In genomic region chr4:26721685-26722084, GRCh38 we compare ENCODE assay signal across 29 cellular contexts.
"Had no signal": no experiment of that assay in that cellular context is flagged by ENCODE, and none has a peak within 500 bp of the region (broad histone marks: within the 10 kb centered on the region; RNA-seq: fewer than 3 reads in every experiment).

No MANE protein-coding gene starts in this region.

- H3K4me1 ChIP-seq: stomach, suprapubic skin, testis, thyroid gland, tibial artery, tibial nerve, transverse colon, upper lobe of left lung, upper lobe of right lung, uterus, vagina had no signal

- H3K4me3 Mint-ChIP-seq: stimulated activated effector memory CD8-positive, alpha-beta T cell treated with anti-CD3 and anti-CD28 coated beads, Interleukin-12 subunit alpha, Interleukin-12 subunit beta, amount 100 ng/mL, for 72 hours; stimulated activated memory B cell treated with anti-CD40 and anti-IgM and Interleukin-4, amounts not matched to agents 10 μg/mL and 1 μg/mL and 100 μg/mL, for 72 hours; stimulated activated naive B cell treated with anti-CD40 and anti-IgM and Interleukin-4, amounts not matched to agents 10 μg/mL and 1 μg/mL and 100 μg/mL, for 72 hours; stimulated activated naive CD8-positive, alpha-beta T cell treated with anti-CD3 and anti-CD28 coated beads, Interleukin-15, amount 100 ng/mL, for 72 hours; stimulated activated naive CD8-positive, alpha-beta T cell treated with anti-CD3 and anti-CD28 coated beads, Interleukin-15, Interleukin-2, amounts not matched to agents 100 ng/mL and 50 ng/mL, for 24 hours; type B pancreatic cell had no signal

- DNase-seq: stimulated activated CD4-positive, alpha-beta T cell treated with anti-CD3 and anti-CD28 coated beads, Interleukin-2, amount 100 ng/mL, for 48 hours; stimulated activated CD4-positive, alpha-beta T cell treated with anti-CD3 and anti-CD28 coated beads, Interleukin-4, amount 100 ng/mL, for 1 hour; stimulated activated CD4-positive, alpha-beta T cell treated with anti-CD3 and anti-CD28 coated beads, Interleukin-4, amount 100 ng/mL, for 24 hours; stimulated activated CD4-positive, alpha-beta T cell treated with anti-CD3 and anti-CD28 coated beads, Interleukin-4, amount 100 ng/mL, for 4 hours; stimulated activated CD8-positive, alpha-beta memory T cell treated with anti-CD3 and anti-CD28 coated beads, Interleukin-4, amount 100 ng/mL, for 48 hours; stimulated activated naive B cell treated with anti-CD40 and anti-IgM and Interleukin-4, amounts not matched to agents 10 μg/mL and 1 μg/mL and 100 μg/mL, for 72 hours; stimulated activated naive CD4-positive, alpha-beta T cell; stimulated activated naive CD4-positive, alpha-beta T cell treated with Interleukin-2 at 50 U/mL for 16 hours; stimulated activated naive CD8-positive, alpha-beta T cell treated with anti-CD3 and anti-CD28 coated beads, Interleukin-15, amount 100 ng/mL, for 72 hours; stimulated activated naive CD8-positive, alpha-beta T cell treated with anti-CD3 and anti-CD28 coated beads, Interleukin-15, Interleukin-2, amounts not matched to agents 100 U/mL and 50 U/mL, for 24 hours; stomach; substantia nigra; testis; thyroid gland; tibial artery; transverse colon; trophoblast cell; upper lobe of left lung; upper lobe of right lung; uterus had no signal

- H3K27ac Mint-ChIP-seq: stimulated activated effector memory CD8-positive, alpha-beta T cell treated with anti-CD3 and anti-CD28 coated beads, Interleukin-12 subunit alpha, Interleukin-12 subunit beta, amount 100 ng/mL, for 72 hours; stimulated activated memory B cell treated with anti-CD40 and anti-IgM and Interleukin-4, amounts not matched to agents 10 μg/mL and 1 μg/mL and 100 μg/mL, for 72 hours; stimulated activated naive B cell treated with anti-CD40 and anti-IgM and Interleukin-4, amounts not matched to agents 10 μg/mL and 1 μg/mL and 100 μg/mL, for 72 hours; stimulated activated naive CD8-positive, alpha-beta T cell treated with anti-CD3 and anti-CD28 coated beads, Interleukin-15, amount 100 ng/mL, for 72 hours; stimulated activated naive CD8-positive, alpha-beta T cell treated with anti-CD3 and anti-CD28 coated beads, Interleukin-15, Interleukin-2, amounts not matched to agents 100 ng/mL and 50 ng/mL, for 24 hours; type B pancreatic cell had no signal

- H3K4me3 ChIP-seq: stomach, suprapubic skin, testis, thoracic aorta, thyroid gland, tibial artery, tibial nerve, transverse colon, upper lobe of left lung, upper lobe of right lung, uterus, vagina had no signal

- H3K36me3 ChIP-seq: suprapubic skin, thoracic aorta, thyroid gland, transverse colon, upper lobe of right lung, uterus had no signal

- H3K9me3 Mint-ChIP-seq: stimulated activated effector memory CD8-positive, alpha-beta T cell treated with anti-CD3 and anti-CD28 coated beads, Interleukin-12 subunit alpha, Interleukin-12 subunit beta, amount 100 ng/mL, for 72 hours; stimulated activated memory B cell treated with anti-CD40 and anti-IgM and Interleukin-4, amounts not matched to agents 10 μg/mL and 1 μg/mL and 100 μg/mL, for 72 hours; stimulated activated naive B cell treated with anti-CD40 and anti-IgM and Interleukin-4, amounts not matched to agents 10 μg/mL and 1 μg/mL and 100 μg/mL, for 72 hours; stimulated activated naive CD8-positive, alpha-beta T cell treated with anti-CD3 and anti-CD28 coated beads, Interleukin-15, amount 100 ng/mL, for 72 hours; stimulated activated naive CD8-positive, alpha-beta T cell treated with anti-CD3 and anti-CD28 coated beads, Interleukin-15, Interleukin-2, amounts not matched to agents 100 ng/mL and 50 ng/mL, for 24 hours; type B pancreatic cell had no signal

- FAIRE-seq: urothelium cell line had no signal

- H3K27ac ChIP-seq: stomach, suprapubic skin, testis, thoracic aorta, thyroid gland, tibial artery, tibial nerve, transverse colon, upper lobe of left lung, upper lobe of right lung, uterus, vagina had no signal

- H3K27me3 Mint-ChIP-seq: stimulated activated memory B cell treated with anti-CD40 and anti-IgM and Interleukin-4, amounts not matched to agents 10 μg/mL and 1 μg/mL and 100 μg/mL, for 72 hours; stimulated activated naive B cell treated with anti-CD40 and anti-IgM and Interleukin-4, amounts not matched to agents 10 μg/mL and 1 μg/mL and 100 μg/mL, for 72 hours; stimulated activated naive CD8-positive, alpha-beta T cell treated with anti-CD3 and anti-CD28 coated beads, Interleukin-15, amount 100 ng/mL, for 72 hours; stimulated activated naive CD8-positive, alpha-beta T cell treated with anti-CD3 and anti-CD28 coated beads, Interleukin-15, Interleukin-2, amounts not matched to agents 100 ng/mL and 50 ng/mL, for 24 hours; type B pancreatic cell had no signal

- ATAC-seq: stimulated activated effector memory CD8-positive, alpha-beta T cell treated with anti-CD3 and anti-CD28 coated beads, Interleukin-12 subunit alpha, Interleukin-12 subunit beta, amount 100 ng/mL, for 72 hours; stimulated activated memory B cell treated with anti-CD40 and anti-IgM and Interleukin-4, amounts not matched to agents 10 μg/mL and 1 μg/mL and 100 μg/mL, for 72 hours; stimulated activated naive B cell treated with anti-CD40 and anti-IgM and Interleukin-4, amounts not matched to agents 10 μg/mL and 1 μg/mL and 100 μg/mL, for 72 hours; stimulated activated naive CD8-positive, alpha-beta T cell treated with anti-CD3 and anti-CD28 coated beads, Interleukin-15, amount 100 ng/mL, for 72 hours; stimulated activated naive CD8-positive, alpha-beta T cell treated with anti-CD3 and anti-CD28 coated beads, Interleukin-15, Interleukin-2, amounts not matched to agents 100 U/mL and 50 U/mL, for 24 hours; upper lobe of right lung had no signal

- H3K27me3 ChIP-seq: stomach, suprapubic skin, testis, thyroid gland, tibial artery, tibial nerve, transverse colon, upper lobe of left lung, upper lobe of right lung, uterus, vagina had no signal

- H3K9me3 ChIP-seq: stomach, suprapubic skin, testis, thoracic aorta, thyroid gland, tibial artery, tibial nerve, transverse colon, upper lobe of left lung, upper lobe of right lung, uterus, vagina had no signal
